In genomic region chr17:44324571-44325275, GRCh38 we compare ENCODE assay signal across 1 cellular context.
TF ChIP-seq lines count a peak whose summit lies in the region.

Gene SLC25A39 (minus strand): TSS chr17:44324823. CDS start chr17:44323562, 1,261 bp downstream.

TF ChIP-seq in K562, 482 proteins besides CTCF, POLR2A, EP300 and RAD21 (continued from another document and continues in another):
- no peak for TF ChIP-seq ZBTB2 (IDR thresholded peaks at IDR 0.05)
- no peak for TF ChIP-seq TCF7L2 (IDR thresholded peaks at IDR 0.05; ENCODE audit: low read depth, low read length)
- TF ChIP-seq RERE (CRISPR knock-in tag; IDR thresholded peaks at IDR 0.05; ENCODE audit: borderline replicate concordance), result no peak
- no peak for TF ChIP-seq ID3 (CRISPR knock-in tag; IDR thresholded peaks at IDR 0.05)
- TF ChIP-seq ID3 (tag; IDR thresholded peaks at IDR 0.05), result no peak
- no peak for TF ChIP-seq ZNF184 (CRISPR knock-in tag; IDR thresholded peaks at IDR 0.05)
- TF ChIP-seq CREB5 (CRISPR knock-in tag; IDR thresholded peaks at IDR 0.05), result no peak
- no peak for TF ChIP-seq ZBTB5 (IDR thresholded peaks at IDR 0.05)
- peak; percentile 95 for TF ChIP-seq CCNT2 (IDR thresholded peaks at IDR 0.05; ENCODE audit: borderline replicate concordance, extremely low read depth, insufficient read length, low read depth, low read length)
- TF ChIP-seq DACH1 (IDR thresholded peaks at IDR 0.05; ENCODE audit: partially characterized antibody), result peak; percentile 30
- TF ChIP-seq ZNF766 (CRISPR knock-in tag; conservative IDR thresholded peaks at IDR 0.05), result 0 out of 2 replicates have a peak, but pooled peaks have one; percentile 16
- TF ChIP-seq ZBED1 (IDR thresholded peaks at IDR 0.05), result 0 out of 2 replicates have a peak, but pooled peaks have one; percentile 32
- TF ChIP-seq GABPB1 (CRISPR knock-in tag; IDR thresholded peaks at IDR 0.05), result no peak
- TF ChIP-seq SFPQ (IDR thresholded peaks at IDR 0.05; ENCODE audit: low read depth, low read length), result no peak
- TF ChIP-seq GABPA (tag; conservative IDR thresholded peaks at IDR 0.05; ENCODE audit: low read depth), result 0 out of 2 replicates have a peak, but pooled peaks have one; percentile 23
- no peak for TF ChIP-seq NCOA1 (IDR thresholded peaks at IDR 0.05; ENCODE audit: low read depth)
- TF ChIP-seq CBX5 (IDR thresholded peaks at IDR 0.05; ENCODE audit: borderline replicate concordance, low read depth), result 0 out of 2 replicates have a peak, but pooled peaks have one; percentile 37
- TF ChIP-seq EWSR1 (IDR thresholded peaks at IDR 0.05; ENCODE audit: borderline replicate concordance, low read depth, partially characterized antibody), result no peak
- no peak for TF ChIP-seq NCOA2 (IDR thresholded peaks at IDR 0.05; ENCODE audit: partially characterized antibody in 2 of 2)
- TF ChIP-seq VEZF1 (CRISPR knock-in tag; IDR thresholded peaks at IDR 0.05), result peak; percentile 95
- 0 out of 2 replicates have a peak, but pooled peaks have one; percentile 34 for TF ChIP-seq ZNF24 (IDR thresholded peaks at IDR 0.05)
- TF ChIP-seq RNF219 (CRISPR knock-in tag; IDR thresholded peaks at IDR 0.05), result no peak
- TF ChIP-seq PHTF2 (CRISPR knock-in tag; IDR thresholded peaks at IDR 0.05), result no peak
- no peak for TF ChIP-seq ARID3B (CRISPR knock-in tag; IDR thresholded peaks at IDR 0.05; ENCODE audit: borderline replicate concordance)
- no peak for TF ChIP-seq TAF15 (IDR thresholded peaks at IDR 0.05; ENCODE audit: low read depth, low read length)
- no peak for TF ChIP-seq DLX4 (CRISPR knock-in tag; IDR thresholded peaks at IDR 0.05)
- no peak for TF ChIP-seq HNRNPUL1 (IDR thresholded peaks at IDR 0.05; ENCODE audit: low read length)
- TF ChIP-seq NFRKB (IDR thresholded peaks at IDR 0.05; ENCODE audit: low read depth), result no peak
- no peak for TF ChIP-seq BCLAF1 (IDR thresholded peaks at IDR 0.05; ENCODE audit: borderline replicate concordance in 1 of 2, control insufficient read depth in 1 of 2, low read depth in 2 of 2, low read length in 1 of 2)
- no peak for TF ChIP-seq CBFA2T2 (conservative IDR thresholded peaks at IDR 0.05)
- TF ChIP-seq POLR3A (IDR thresholded peaks at IDR 0.05; ENCODE audit: borderline replicate concordance, extremely low read depth, insufficient read depth, insufficient read length), result no peak
